In genomic region chr5:98773214-98773463, GRCh38 we compare ENCODE assay signal across 1 cellular context.
TF ChIP-seq lines count a peak whose summit lies in the region.

No MANE protein-coding gene starts in this region.

TF ChIP-seq in HEK293, 187 proteins besides CTCF, POLR2A, EP300 and RAD21 (continued from another document and continues in another):
- TF ChIP-seq ZSCAN5A (tag by site-specific recombination; IDR thresholded peaks at IDR 0.05) (no peak), ZNF501 (tag by site-specific recombination; IDR thresholded peaks at IDR 0.05) (peak; percentile 90; the same call in 1 of the 2 replicates), ZNF2 (tag by site-specific recombination; IDR thresholded peaks at IDR 0.05) (peak; percentile 84), KLF7 (tag by site-specific recombination; IDR thresholded peaks at IDR 0.05; ENCODE audit: borderline replicate concordance) (peak; percentile 52; the same call in 1 of the 2 replicates), ZNF449 (tag by site-specific recombination; IDR thresholded peaks at IDR 0.05) (peak; percentile 96), ZNF530 (tag by site-specific recombination; IDR thresholded peaks at IDR 0.05; ENCODE audit: low read depth) (no peak), PRDM10 (tag by site-specific recombination; IDR thresholded peaks at IDR 0.05) (peak; percentile 98), MZF1 (tag by site-specific recombination; IDR thresholded peaks at IDR 0.05; ENCODE audit: borderline replicate concordance) (peak; percentile 68), RBAK (tag by site-specific recombination; IDR thresholded peaks at IDR 0.05) (no peak), ZSCAN23 (tag by site-specific recombination; IDR thresholded peaks at IDR 0.05) (0 out of 2 replicates have a peak, but pooled peaks have one; percentile 72), ZNF792 (tag by site-specific recombination; IDR thresholded peaks at IDR 0.05) (no peak), ZNF701 (tag by site-specific recombination; IDR thresholded peaks at IDR 0.05) (no peak), YY1 (tag by site-specific recombination; IDR thresholded peaks at IDR 0.05) (no peak), ZNF660 (tag by site-specific recombination; IDR thresholded peaks at IDR 0.05) (peak; percentile 33; the same call in 1 of the 2 replicates), ZNF174 (tag by site-specific recombination; IDR thresholded peaks at IDR 0.05) (no peak), ZBTB10 (tag by site-specific recombination; IDR thresholded peaks at IDR 0.05) (0 out of 2 replicates have a peak, but pooled peaks have one; percentile 1), ZNF747 (tag by site-specific recombination; IDR thresholded peaks at IDR 0.05) (no peak), PBX3 (CRISPR knock-in tag; IDR thresholded peaks at IDR 0.05) (no peak), OVOL3 (tag by site-specific recombination; IDR thresholded peaks at IDR 0.05) (peak; percentile 58; the same call in 1 of the 2 replicates), MYNN (tag by site-specific recombination; IDR thresholded peaks at IDR 0.05; ENCODE audit: borderline replicate concordance) (no peak), ZBTB7A (tag by site-specific recombination; IDR thresholded peaks at IDR 0.05; ENCODE audit: low read depth) (peak; percentile 53; the same call in 1 of the 2 replicates), SALL2 (tag by site-specific recombination; IDR thresholded peaks at IDR 0.05; ENCODE audit: borderline replicate concordance) (no peak), BCL6B (tag by site-specific recombination; IDR thresholded peaks at IDR 0.05) (no peak), GLIS2 (tag by site-specific recombination; IDR thresholded peaks at IDR 0.05) (peak; percentile 95), PRDM1 (tag by site-specific recombination; IDR thresholded peaks at IDR 0.05) (peak; percentile 97), ZNF169 (tag by site-specific recombination; IDR thresholded peaks at IDR 0.05) (no peak), BCL11A (tag by site-specific recombination; IDR thresholded peaks at IDR 0.05; ENCODE audit: low read depth) (peak; percentile 98), BCL11B (tag by site-specific recombination; IDR thresholded peaks at IDR 0.05; ENCODE audit: low read depth) (peak; percentile 93), ZBTB21 (tag by site-specific recombination; IDR thresholded peaks at IDR 0.05) (no peak; the same call in 1 of the 2 replicates), ZNF426 (tag by site-specific recombination; IDR thresholded peaks at IDR 0.05) (no peak), ZBTB20 (tag by site-specific recombination; IDR thresholded peaks at IDR 0.05) (peak; percentile 83; the same call in 1 of the 2 replicates), ZNF112 (tag by site-specific recombination; IDR thresholded peaks at IDR 0.05) (no peak), ZBTB6 (tag by site-specific recombination; IDR thresholded peaks at IDR 0.05) (no peak), ZBTB17 (tag by site-specific recombination; IDR thresholded peaks at IDR 0.05) (peak; percentile 99), ZSCAN4 (tag by site-specific recombination; IDR thresholded peaks at IDR 0.05) (no peak), ZNF571 (tag by site-specific recombination; IDR thresholded peaks at IDR 0.05) (no peak), YY2 (tag by site-specific recombination; IDR thresholded peaks at IDR 0.05) (no peak), AEBP2 (tag by site-specific recombination; IDR thresholded peaks at IDR 0.05; ENCODE audit: borderline replicate concordance) (no peak), ZBTB11 (tag by site-specific recombination; conservative IDR thresholded peaks at IDR 0.05; ENCODE audit: low read depth) (peak; percentile 76; the same call in 1 of the 2 replicates), ZNF416 (tag by site-specific recombination; IDR thresholded peaks at IDR 0.05) (no peak)
